ENCODE assay signal across 25 cellular contexts in genomic region chr1:248736992-248737391, GRCh38. TPM values are rescaled to one million over a fixed set of nuclear protein-coding genes. Genes with fewer than 3 reads are reported as not detected.
"Had no signal": no experiment of that assay in that cellular context is flagged by ENCODE, and none has a peak within 500 bp of the region (broad histone marks: within the 10 kb centered on the region; RNA-seq: fewer than 3 reads in every experiment).

No MANE protein-coding gene starts in this region.

- H3K27me3 ChIP-seq: Peyer's patch, SJCRH30 had no signal

- H2AFZ ChIP-seq: PC-9 had no signal

- H3K4me2 ChIP-seq: PC-9 had no signal

- H3K4me1 ChIP-seq: Peyer's patch, SJCRH30 had no signal

- DNase-seq: KBM-7, MM.1S, NCI-H1048, NCI-H1105, NCI-H1417, NCI-H1436 treated with DMSO at 0.1 percent for 48 hours, NCI-H1694, NCI-H187 treated with DMSO at 0.1 percent for 48 hours, NCI-H2029 treated with DMSO at 0.1 percent for 48 hours, NCI-H2107, NCI-H2227 treated with DMSO at 0.1 percent for 48 hours, NCI-H524, NCI-H526 treated with DMSO at 0.1 percent for 48 hours, NCI-H774, OCI-M1, PC-9, Peyer's patch, SHP77 treated with DMSO at 0.1 percent for 48 hours, SJCRH30, T-helper 1 cell had no signal

- H3K9me3 ChIP-seq: Peyer's patch, SJCRH30 had no signal

- H3K4me3 ChIP-seq: PC-9, Peyer's patch, SJCRH30 had no signal

- H3K36me3 ChIP-seq: Peyer's patch, SJCRH30 had no signal

- H3K27ac ChIP-seq: HL-60, PC-9, Peyer's patch, SJCRH30 had no signal

- ATAC-seq: Right ventricle myocardium inferior, SK-N-SH treated with all-trans-retinoic acid at 6 μM for 48 hours had no signal

RNA-seq across cellular contexts. Expression of gene LYPD8, which starts 18.6 kb away (rescaled TPM):
- total RNA-seq: NCI-H460, Right ventricle myocardium inferior had no signal

RNA-seq across cellular contexts. Expression of gene OR14I1, which starts 34.4 kb away (rescaled TPM):
- total RNA-seq: NCI-H460, PC-9, Peyer's patch, Right ventricle myocardium inferior, RPMI7951, SJCRH30 had no signal
